1 cellular context compared by ENCODE assay signal in genomic region chr3:150733936-150734794, GRCh38.
TF ChIP-seq lines count a peak whose summit lies in the region.

No MANE protein-coding gene starts in this region.

TF ChIP-seq in HepG2, 621 proteins besides CTCF, POLR2A, EP300 and RAD21 (continued from another document and continues in another):
- TF ChIP-seq RFXAP (CRISPR knock-in tag; IDR thresholded peaks at IDR 0.05; ENCODE audit: borderline replicate concordance) (0 out of 2 replicates have a peak, but pooled peaks have one; percentile 26), THYN1 (CRISPR knock-in tag; IDR thresholded peaks at IDR 0.05; ENCODE audit: borderline replicate concordance, low read depth) (no peak), ZSCAN5A (CRISPR knock-in tag; IDR thresholded peaks at IDR 0.05; ENCODE audit: borderline replicate concordance) (no peak), HMGXB3 (CRISPR knock-in tag; IDR thresholded peaks at IDR 0.05; ENCODE audit: borderline replicate concordance) (no peak), MZF1 (CRISPR knock-in tag; IDR thresholded peaks at IDR 0.05; ENCODE audit: borderline replicate concordance) (no peak), NFIB (CRISPR knock-in tag; IDR thresholded peaks at IDR 0.05; ENCODE audit: borderline replicate concordance) (no peak), TCF7 (IDR thresholded peaks at IDR 0.05; ENCODE audit: low read depth) (peak; percentile 74; the same call in 1 of the 2 replicates), ZNF333 (CRISPR knock-in tag; IDR thresholded peaks at IDR 0.05; ENCODE audit: borderline replicate concordance) (no peak), KDM6A (CRISPR knock-in tag; IDR thresholded peaks at IDR 0.05; ENCODE audit: low read depth) (no peak), ZFP36L1 (CRISPR knock-in tag; IDR thresholded peaks at IDR 0.05) (no peak), RARA (CRISPR knock-in tag; IDR thresholded peaks at IDR 0.05) (peak; percentile 56; the same call in 1 of the 2 replicates), ATM (IDR thresholded peaks at IDR 0.05; ENCODE audit: borderline replicate concordance) (no peak), IRF1 (CRISPR knock-in tag; IDR thresholded peaks at IDR 0.05; ENCODE audit: low read depth) (no peak), PAX8 (CRISPR knock-in tag; IDR thresholded peaks at IDR 0.05; ENCODE audit: borderline replicate concordance) (no peak), ZNF331 (CRISPR knock-in tag; IDR thresholded peaks at IDR 0.05) (peak; percentile 7; the same call in 1 of the 2 replicates), NR2F6 (IDR thresholded peaks at IDR 0.05) (no peak; the same call in 1 of the 2 replicates), NR2F6 (CRISPR knock-in tag; IDR thresholded peaks at IDR 0.05) (no peak; the same call in 1 of the 2 replicates), SOX6 (IDR thresholded peaks at IDR 0.05) (no peak), SOX6 (CRISPR knock-in tag; IDR thresholded peaks at IDR 0.05) (peak; percentile 68), SP1 (IDR thresholded peaks at IDR 0.05) (no peak), SP1 (CRISPR knock-in tag; IDR thresholded peaks at IDR 0.05) (no peak), NR3C1 (CRISPR knock-in tag; IDR thresholded peaks at IDR 0.05) (no peak), JUND (CRISPR knock-in tag; IDR thresholded peaks at IDR 0.05) (no peak), DMAP1 (CRISPR knock-in tag; IDR thresholded peaks at IDR 0.05) (peak; percentile 25; the same call in 1 of the 2 replicates), ZNF431 (CRISPR knock-in tag; IDR thresholded peaks at IDR 0.05; ENCODE audit: borderline replicate concordance, low read depth) (no peak), UBTF (CRISPR knock-in tag; IDR thresholded peaks at IDR 0.05) (no peak), ZNF589 (CRISPR knock-in tag; conservative IDR thresholded peaks at IDR 0.05) (no peak), CREBL2 (CRISPR knock-in tag; IDR thresholded peaks at IDR 0.05; ENCODE audit: borderline replicate concordance) (no peak), JUNB (CRISPR knock-in tag; IDR thresholded peaks at IDR 0.05; ENCODE audit: borderline replicate concordance) (no peak), ZMAT3 (CRISPR knock-in tag; conservative IDR thresholded peaks at IDR 0.05) (no peak), POLR2AphosphoS5 (IDR thresholded peaks at IDR 0.05; ENCODE audit: low read depth, low read length) (no peak), ZNF740 (CRISPR knock-in tag; IDR thresholded peaks at IDR 0.05) (no peak), HMGA1 (CRISPR knock-in tag; conservative IDR thresholded peaks at IDR 0.05) (no peak), ZNF260 (CRISPR knock-in tag; IDR thresholded peaks at IDR 0.05; ENCODE audit: borderline replicate concordance, low read depth) (no peak), ATF3 (CRISPR knock-in tag; IDR thresholded peaks at IDR 0.05) (0 out of 2 replicates have a peak, but pooled peaks have one; percentile 11), ZNF580 (CRISPR knock-in tag; IDR thresholded peaks at IDR 0.05; ENCODE audit: borderline replicate concordance, low read depth) (no peak), JUN (CRISPR knock-in tag; IDR thresholded peaks at IDR 0.05) (peak; percentile 73; the same call in 1 of the 2 replicates), ZNF496 (CRISPR knock-in tag; IDR thresholded peaks at IDR 0.05; ENCODE audit: insufficient replicate concordance) (no peak), ZNF274 (CRISPR knock-in tag; IDR thresholded peaks at IDR 0.05) (no peak), TEAD3 (CRISPR knock-in tag; optimal IDR thresholded peaks at IDR 0.05; ENCODE audit: borderline replicate concordance) (peak; percentile 63), ZNF547 (CRISPR knock-in tag; IDR thresholded peaks at IDR 0.05) (no peak), ZBTB7B (CRISPR knock-in tag; IDR thresholded peaks at IDR 0.05) (no peak), HMG20B (CRISPR knock-in tag; conservative IDR thresholded peaks at IDR 0.05) (no peak), GPN1 (CRISPR knock-in tag; IDR thresholded peaks at IDR 0.05; ENCODE audit: borderline replicate concordance) (no peak), ARID4A (CRISPR knock-in tag; IDR thresholded peaks at IDR 0.05; ENCODE audit: borderline replicate concordance) (no peak; the same call in 1 of the 2 replicates), MYPOP (CRISPR knock-in tag; IDR thresholded peaks at IDR 0.05) (no peak), XRCC5 (optimal IDR thresholded peaks at IDR 0.05; ENCODE audit: low read length) (no peak), ZMYM3 (CRISPR knock-in tag; IDR thresholded peaks at IDR 0.05) (peak; percentile 98), PREB (CRISPR knock-in tag; IDR thresholded peaks at IDR 0.05) (no peak), NFE2L2 (IDR thresholded peaks at IDR 0.05; ENCODE audit: low read length) (no peak), ZNF232 (CRISPR knock-in tag; IDR thresholded peaks at IDR 0.05; ENCODE audit: borderline replicate concordance) (no peak), ZNF563 (CRISPR knock-in tag; IDR thresholded peaks at IDR 0.05) (no peak)
